ENCODE assay signal across 24 cellular contexts in genomic region chr4:57147335-57148060, GRCh38. TPM values are rescaled to one million over a fixed set of nuclear protein-coding genes. Genes with fewer than 3 reads are reported as not detected.
A peak's percentile ranks its signal among the peaks of the same experiment; 100 is the strongest.
DNase-seq lines count a peak whose midpoint lies in the region; ATAC-seq, FAIRE-seq and TF ChIP-seq lines count a peak whose summit lies in the region.
"Had no signal": no experiment of that assay in that cellular context is flagged by ENCODE, and none has a peak within 500 bp of the region (broad histone marks: within the 10 kb centered on the region; RNA-seq: fewer than 3 reads in every experiment).

No MANE protein-coding gene starts in this region.

- H3K36me3 Mint-ChIP-seq in astrocyte (ENCODE audit: low read depth, unreplicated experiment), result no peaks in the 10 kb centered on the region

- H3K27ac ChIP-seq in right atrium auricular region (no peak overlapping the region), astrocyte (ENCODE audit: low read depth, low read length) (peak overlapping the region; percentile 76), thoracic aorta (no peak overlapping the region)
- H3K27ac ChIP-seq: uterus had no signal

- H3K9me3 ChIP-seq in right atrium auricular region (no peaks in the 10 kb centered on the region), astrocyte (ENCODE audit: insufficient read depth, low read depth, low read length) (no peaks in the 10 kb centered on the region), thoracic aorta (no peaks in the 10 kb centered on the region)
- H3K9me3 ChIP-seq: uterus had no signal

- H3K4me1 ChIP-seq in right atrium auricular region (no peaks in the 10 kb centered on the region), astrocyte (ENCODE audit: insufficient read depth, low read length) (peaks cover 30% of the 10 kb centered on the region), thoracic aorta (ENCODE audit: control insufficient read depth in 1 of 2, low read depth in 2 of 2) (no peaks in the 10 kb centered on the region)
- H3K4me1 ChIP-seq: uterus had no signal

- H3K27me3 Mint-ChIP-seq in astrocyte (ENCODE audit: low read depth, unreplicated experiment), result no peaks in the 10 kb centered on the region

- H3K79me2 ChIP-seq in astrocyte (ENCODE audit: insufficient read depth, low read length), result no peaks in the 10 kb centered on the region

- peak; percentile 56 for FAIRE-seq in astrocyte (lab: Jason Lieb, UNC)
- FAIRE-seq: D721Med, K562 had no signal

- intact Hi-C loops in left cardiac atrium (cut with DNase I), result no loop called here

- peak overlapping the region; percentile 40 for H3K4me2 ChIP-seq in astrocyte (ENCODE audit: low read length)

- H3K27ac Mint-ChIP-seq in astrocyte (ENCODE audit: unreplicated experiment), result peak overlapping the region; percentile 98
- H3K27ac Mint-ChIP-seq: activated naive CD4-positive, alpha-beta T cell treated with anti-CD3 and anti-CD28 coated beads for 36 hours had no signal

- H3K27me3 ChIP-seq in right atrium auricular region (no peaks in the 10 kb centered on the region), astrocyte (ENCODE audit: insufficient read depth, low read length) (no peaks in the 10 kb centered on the region), thoracic aorta (replicated peaks; ENCODE audit: insufficient read depth) (no peaks in the 10 kb centered on the region)
- H3K27me3 ChIP-seq: uterus had no signal

- no peak overlapping the region for H2AFZ ChIP-seq in astrocyte (ENCODE audit: low read depth, low read length)

- H3K4me3 ChIP-seq in right atrium auricular region, result no peak overlapping the region
- H3K4me3 ChIP-seq in astrocyte (ENCODE audit: insufficient read depth, low read depth, low read length), result no peak overlapping the region
- H3K4me3 ChIP-seq in foreskin fibroblast (ENCODE audit: low read depth in 1 of 2, low read length in 2 of 2), result no peak overlapping the region
- H3K4me3 ChIP-seq in thoracic aorta, result peak overlapping the region; percentile 29
- H3K4me3 ChIP-seq: K562, lung, uterus had no signal

- DNase-seq in left cardiac atrium, result no peak
- DNase-seq in right atrium auricular region (ENCODE audit: low spot score), result no peak
- peak; percentile 96 for DNase-seq in astrocyte (ENCODE audit: low read depth)
- peak; percentile 47 to 67 for DNase-seq in foreskin fibroblast
- no peak for DNase-seq in thoracic aorta (ENCODE audit: low spot score)
- DNase-seq in activated CD8-positive, alpha-beta memory T cell treated with anti-CD3 and anti-CD28 coated beads for 24 hours, result no peak
- DNase-seq: ACHN; activated CD4-positive, CD25-positive, alpha-beta regulatory T cell treated with anti-CD3 and anti-CD28 coated beads, Interleukin-2, amount 50 U/mL, for 72 hours; activated CD8-positive, alpha-beta memory T cell treated with anti-CD3 and anti-CD28 coated beads, Interleukin-2, amount 50 U/mL, for 4 hours; activated naive CD4-positive, alpha-beta T cell treated with anti-CD3 and anti-CD28 coated beads for 36 hours; H9; NCI-H146; NCI-H510A treated with DMSO at 0.1 percent for 48 hours; stimulated activated naive CD4-positive, alpha-beta T cell; uterus had no signal

- H4K20me1 ChIP-seq in astrocyte (ENCODE audit: insufficient read depth, low read length), result no peaks in the 10 kb centered on the region

- H3K9me3 Mint-ChIP-seq in astrocyte (ENCODE audit: unreplicated experiment), result peaks cover 2% of the 10 kb centered on the region
- H3K9me3 Mint-ChIP-seq: activated naive CD4-positive, alpha-beta T cell treated with anti-CD3 and anti-CD28 coated beads for 36 hours; central memory CD8-positive, alpha-beta T cell; H9; neural crest cell had no signal

- peak overlapping the region; percentile 53 for H3K9ac ChIP-seq in astrocyte (ENCODE audit: low read length)

- peak; percentile 71 to 86 for ATAC-seq in left cardiac atrium
- peak; percentile 88 for ATAC-seq in thoracic aorta (ENCODE audit: insufficient number of reproducible peaks, low FRiP score, low read depth)
- no peak for ATAC-seq in GM21447 (IDR thresholded peaks at IDR 0.05; ENCODE audit: unreplicated experiment)
- ATAC-seq in HG03175 (IDR thresholded peaks at IDR 0.05; ENCODE audit: unreplicated experiment), result no peak
- ATAC-seq: K562, Panc1 had no signal

- peaks cover 30% of the 10 kb centered on the region for H3K4me1 Mint-ChIP-seq in astrocyte (ENCODE audit: low read depth, unreplicated experiment)
- H3K4me1 Mint-ChIP-seq: central memory CD8-positive, alpha-beta T cell; H9; neural crest cell had no signal

- H3K4me3 Mint-ChIP-seq in astrocyte (ENCODE audit: unreplicated experiment), result no peak overlapping the region
- H3K4me3 Mint-ChIP-seq: activated naive CD4-positive, alpha-beta T cell treated with anti-CD3 and anti-CD28 coated beads for 36 hours; central memory CD8-positive, alpha-beta T cell; H9; neural crest cell had no signal

- no peak for TF ChIP-seq CTCF in right atrium auricular region (IDR thresholded peaks at IDR 0.05)
- no peak for TF ChIP-seq CTCF in astrocyte (IDR thresholded peaks at IDR 0.05; ENCODE audit: insufficient read depth, low read depth, low read length)
- no peak for TF ChIP-seq CTCF in foreskin fibroblast (IDR thresholded peaks at IDR 0.05; ENCODE audit: low read depth, low read length)
- no peak for TF ChIP-seq CTCF in thoracic aorta (IDR thresholded peaks at IDR 0.05)

- H3K36me3 ChIP-seq in right atrium auricular region, result no peaks in the 10 kb centered on the region
- H3K36me3 ChIP-seq in astrocyte (ENCODE audit: insufficient read depth, low read length), result no peaks in the 10 kb centered on the region
- no peaks in the 10 kb centered on the region for H3K36me3 ChIP-seq in thoracic aorta
- H3K36me3 ChIP-seq: uterus had no signal

RNA-seq across cellular contexts. Expression of gene IGFBP7, which starts 37.3 kb away (rescaled TPM):
- total RNA-seq in left cardiac atrium (100 to 1,000 TPM; 580 to 792 TPM), right atrium auricular region (100 to 1,000 TPM; 866 to 898 TPM), astrocyte (930 and 1,304 TPM in 2 replicates), thoracic aorta (1,000 to 10,000 TPM; 4,453 to 6,615 TPM)
- total RNA-seq: T-helper 1 cell treated with Interleukin-12 subunit alpha and Interleukin-12 subunit beta and Interleukin-4 antibody, amounts not matched to agents 30 ng/mL and 1 ng/mL, for 36 hours had no signal

Comparison
In these comparisons a context has a peak if more than half of its experiments do, and no peak if none do; other contexts are left out.
1. ATAC-seq: peak in left cardiac atrium (2 of 2) and thoracic aorta (single experiment); none in GM21447 (single experiment) and HG03175 (single experiment).
2. DNase-seq: peak in astrocyte (single experiment) and foreskin fibroblast (2 of 2); none in left cardiac atrium (single experiment), right atrium auricular region (single experiment), thoracic aorta (single experiment) and activated CD8-positive, alpha-beta memory T cell treated with anti-CD3 and anti-CD28 coated beads for 24 hours (single experiment).